Comparison of ENCODE assay signal across 1 cellular context in the genomic region with DNA sequence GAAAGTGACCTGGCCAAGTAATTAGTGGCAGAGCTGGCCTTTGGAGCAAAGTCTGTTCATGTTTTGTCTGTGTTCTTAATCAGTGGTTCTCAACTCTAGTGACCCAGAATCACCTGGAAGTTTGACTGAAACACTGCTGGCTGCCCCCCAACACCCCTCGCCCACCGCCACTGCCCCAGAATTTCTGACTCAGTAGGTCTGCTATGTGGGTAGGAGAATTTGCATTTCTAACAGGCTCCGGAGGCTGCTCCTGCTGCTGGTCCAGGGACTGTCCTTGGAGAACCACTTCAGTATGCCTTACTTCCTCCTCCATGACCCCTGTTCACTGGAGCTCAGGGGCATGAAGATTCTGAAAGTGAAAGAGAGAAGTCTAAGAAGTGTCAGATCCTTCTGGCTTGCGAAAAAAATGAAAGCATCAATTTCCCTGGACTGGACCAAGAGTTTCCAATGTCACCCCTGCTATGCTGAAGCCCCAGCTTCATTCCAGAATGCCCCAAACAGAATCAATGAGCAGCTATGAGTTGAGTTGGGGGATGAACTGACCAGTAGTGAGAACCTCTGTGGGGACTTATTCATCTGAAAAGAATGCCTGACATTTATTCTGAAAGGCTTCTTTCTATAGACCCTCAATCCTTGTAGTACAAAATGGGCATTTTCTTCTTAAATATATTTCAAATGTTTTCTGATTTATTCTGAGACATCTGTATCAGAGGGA.
TF ChIP-seq lines count a peak whose summit lies in the region.

No MANE protein-coding gene starts in this region.

TF ChIP-seq in IMR-90, 13 proteins besides CTCF, POLR2A, EP300 and RAD21 (continued from another document):
- TF ChIP-seq, protein P1, sequence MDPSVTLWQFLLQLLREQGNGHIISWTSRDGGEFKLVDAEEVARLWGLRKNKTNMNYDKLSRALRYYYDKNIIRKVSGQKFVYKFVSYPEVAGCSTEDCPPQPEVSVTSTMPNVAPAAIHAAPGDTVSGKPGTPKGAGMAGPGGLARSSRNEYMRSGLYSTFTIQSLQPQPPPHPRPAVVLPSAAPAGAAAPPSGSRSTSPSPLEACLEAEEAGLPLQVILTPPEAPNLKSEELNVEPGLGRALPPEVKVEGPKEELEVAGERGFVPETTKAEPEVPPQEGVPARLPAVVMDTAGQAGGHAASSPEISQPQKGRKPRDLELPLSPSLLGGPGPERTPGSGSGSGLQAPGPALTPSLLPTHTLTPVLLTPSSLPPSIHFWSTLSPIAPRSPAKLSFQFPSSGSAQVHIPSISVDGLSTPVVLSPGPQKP (IDR thresholded peaks at IDR 0.05; ENCODE audit: borderline replicate concordance, low read depth, low read length) = no peak
- no peak for TF ChIP-seq SMC3 (IDR thresholded peaks at IDR 0.05; ENCODE audit: low read depth, low read length)
